ENCODE assay signal across 8 cellular contexts in genomic region chr16:89094252-89094901, GRCh38. TPM values are rescaled to one million over a fixed set of nuclear protein-coding genes. Genes with fewer than 3 reads are reported as not detected.
DNase-seq lines count a peak whose midpoint lies in the region; ATAC-seq lines count a peak whose summit lies in the region.

No MANE protein-coding gene starts in this region.

- H3K36me3 Mint-ChIP-seq in stimulated activated naive CD8-positive, alpha-beta T cell treated with anti-CD3 and anti-CD28 coated beads, Interleukin-15, Interleukin-2, amounts not matched to agents 100 ng/mL and 50 ng/mL, for 24 hours (ENCODE audit: low read depth): peaks cover 6% of the 10 kb centered on the region

- no peaks in the 10 kb centered on the region for H3K9me3 Mint-ChIP-seq in stimulated activated naive CD8-positive, alpha-beta T cell treated with anti-CD3 and anti-CD28 coated beads, Interleukin-15, Interleukin-2, amounts not matched to agents 100 ng/mL and 50 ng/mL, for 24 hours

- no peaks in the 10 kb centered on the region for H3K36me3 ChIP-seq in adipocyte (ENCODE audit: control insufficient read depth, insufficient read depth, low read length, severe bottlenecking)

- DNase-seq in EL (peak; percentile 32), LHCN-M2 (ENCODE audit: low read depth) (peak; percentile 12), adipocyte (ENCODE audit: low read depth) (peak; percentile 59), iris pigment epithelial cell (ENCODE audit: low read depth) (peak; percentile 25), kidney glomerular epithelial cell (lab: John Stamatoyannopoulos, UW) (no peak), SIG-M5 (lab: John Stamatoyannopoulos, UW) (no peak)

- peak overlapping the region; percentile 96 for H3K27ac Mint-ChIP-seq in stimulated activated naive CD8-positive, alpha-beta T cell treated with anti-CD3 and anti-CD28 coated beads, Interleukin-15, Interleukin-2, amounts not matched to agents 100 ng/mL and 50 ng/mL, for 24 hours

- H3K4me1 ChIP-seq in adipocyte (ENCODE audit: control insufficient read depth, insufficient read depth, low read length): peaks cover 19% of the 10 kb centered on the region

- ATAC-seq in GM18868 (IDR thresholded peaks at IDR 0.05; ENCODE audit: unreplicated experiment): no peak

- peak overlapping the region; percentile 92 for H3K9ac ChIP-seq in adipocyte (ENCODE audit: low read length)

- peak overlapping the region; percentile 94 for H3K4me3 ChIP-seq in adipocyte (ENCODE audit: low read length)

- peaks cover 32% of the 10 kb centered on the region for H3K27me3 ChIP-seq in adipocyte (replicated peaks; ENCODE audit: control insufficient read depth, insufficient read depth, low read length)

- peak overlapping the region; percentile 99 for H3K4me3 Mint-ChIP-seq in stimulated activated naive CD8-positive, alpha-beta T cell treated with anti-CD3 and anti-CD28 coated beads, Interleukin-15, Interleukin-2, amounts not matched to agents 100 ng/mL and 50 ng/mL, for 24 hours

- H3K27me3 Mint-ChIP-seq in stimulated activated naive CD8-positive, alpha-beta T cell treated with anti-CD3 and anti-CD28 coated beads, Interleukin-15, Interleukin-2, amounts not matched to agents 100 ng/mL and 50 ng/mL, for 24 hours: peaks cover 16% of the 10 kb centered on the region

- H3K4me1 Mint-ChIP-seq in stimulated activated naive CD8-positive, alpha-beta T cell treated with anti-CD3 and anti-CD28 coated beads, Interleukin-15, Interleukin-2, amounts not matched to agents 100 ng/mL and 50 ng/mL, for 24 hours (ENCODE audit: low read depth): peaks cover 53% of the 10 kb centered on the region

- H3K9me3 ChIP-seq in adipocyte (ENCODE audit: control insufficient read depth, low read length): no peaks in the 10 kb centered on the region

RNA-seq across cellular contexts. Expression of gene ACSF3, which starts 0.7 kb away (rescaled TPM):
- 18.3 and 18.9 TPM in 2 replicates for total RNA-seq in LHCN-M2 (2014; rRNA removed)
- polyA plus RNA-seq in LHCN-M2 (2012): 11.1 TPM

Comparison
In these comparisons a context has a peak if more than half of its experiments do, and no peak if none do; other contexts are left out.
1. DNase-seq: peak in EL (single experiment), LHCN-M2 (single experiment), adipocyte (single experiment) and iris pigment epithelial cell (single experiment); none in kidney glomerular epithelial cell (single experiment) and SIG-M5 (single experiment).